ENCODE assay signal across 18 cellular contexts in genomic region chr17:58387834-58388233, GRCh38. TPM values are rescaled to one million over a fixed set of nuclear protein-coding genes. Genes with fewer than 3 reads are reported as not detected.
DNase-seq lines count a peak whose midpoint lies in the region; ATAC-seq, FAIRE-seq and TF ChIP-seq lines count a peak whose summit lies in the region.
"Had no signal": no experiment of that assay in that cellular context is flagged by ENCODE, and none has a peak within 500 bp of the region (broad histone marks: within the 10 kb centered on the region; RNA-seq: fewer than 3 reads in every experiment).

No MANE protein-coding gene starts in this region.

- H3K79me2 ChIP-seq in HepG2 (ENCODE audit: insufficient read depth, low read length), result peaks cover 95% of the 10 kb centered on the region

- intact Hi-C loops in HepG2 (cut with micrococcal nuclease; ENCODE audit: unreplicated experiment), result no loop called here
- intact Hi-C loops in right lobe of liver (cut with DNase I), result no loop called here
- intact Hi-C loops in breast epithelium (cut with DNase I; ENCODE audit: low total_unique reads), result no loop called here

- H3K27ac Mint-ChIP-seq in effector memory CD8-positive, alpha-beta T cell, result peak overlapping the region in 1 of 2 donors; percentile 30
- H3K27ac Mint-ChIP-seq in type B pancreatic cell (peak overlapping the region; percentile 19), endothelial cell (ENCODE audit: unreplicated experiment) (no peak overlapping the region)
- H3K27ac Mint-ChIP-seq: activated B cell treated with CpG ODN at 0.5 μM for 24 hours had no signal

- TF ChIP-seq CTCF in HepG2 (CRISPR knock-in tag; IDR thresholded peaks at IDR 0.05) (no peak), right lobe of liver (IDR thresholded peaks at IDR 0.05) (no peak), type B pancreatic cell (conservative IDR thresholded peaks at IDR 0.05) (no peak), GM10266 (IDR thresholded peaks at IDR 0.05; ENCODE audit: control insufficient read depth, insufficient read depth, low read depth, missing control alignments) (no peak), endothelial cell (IDR thresholded peaks at IDR 0.05; ENCODE audit: unreplicated experiment) (no peak), breast epithelium (IDR thresholded peaks at IDR 0.05) (no peak)

- BruUV-seq in HepG2 (replicated peaks; lab: Mats Ljungman, UMichigan), result no TSS peak

- peaks cover 0 to 14% of the 10 kb centered on the region in 2 donors for H3K4me1 Mint-ChIP-seq in effector memory CD8-positive, alpha-beta T cell (ENCODE audit: low read depth in 2 of 2)
- peaks cover 59% of the 10 kb centered on the region for H3K4me1 Mint-ChIP-seq in type B pancreatic cell (ENCODE audit: unreplicated experiment)
- peaks cover 14% of the 10 kb centered on the region for H3K4me1 Mint-ChIP-seq in endothelial cell (ENCODE audit: unreplicated experiment)

- no peaks in the 10 kb centered on the region for H3K27me3 Mint-ChIP-seq in effector memory CD8-positive, alpha-beta T cell
- no peaks in the 10 kb centered on the region for H3K27me3 Mint-ChIP-seq in type B pancreatic cell
- peaks cover 5% of the 10 kb centered on the region for H3K27me3 Mint-ChIP-seq in endothelial cell (ENCODE audit: unreplicated experiment)
- H3K27me3 Mint-ChIP-seq: activated B cell treated with CpG ODN at 0.5 μM for 24 hours had no signal

- POLR2A ChIA-PET in HepG2 (lab: Yijun Ruan, JAX), result interaction anchor here (2.2 to 6.3 kb wide), 3 partner anchors 7 to 35 kb away, joined by 6 to 103 read pairs (median 58); partner anchors contain the start of gene SUPT4H1

- no peak overlapping the region for H3K4me3 Mint-ChIP-seq in effector memory CD8-positive, alpha-beta T cell
- H3K4me3 Mint-ChIP-seq in type B pancreatic cell, result no peak overlapping the region
- H3K4me3 Mint-ChIP-seq in endothelial cell (ENCODE audit: unreplicated experiment), result no peak overlapping the region
- H3K4me3 Mint-ChIP-seq: activated B cell treated with CpG ODN at 0.5 μM for 24 hours had no signal

- H3K9ac ChIP-seq in HepG2 (ENCODE audit: insufficient read depth, low read depth, low read length), result no peak overlapping the region

- no peak for FAIRE-seq in HepG2 (lab: Jason Lieb, UNC)

- H3K36me3 ChIP-seq in HepG2 (replicated peaks in 1 of 2; ENCODE audit: control insufficient read depth in 1 of 2, insufficient read depth in 2 of 2, low read length in 2 of 2), result peaks cover 4 to 29% of the 10 kb centered on the region in 2 experiments; a peak in 4 of 5 replicates
- H3K36me3 ChIP-seq in right lobe of liver, result no peaks in the 10 kb centered on the region
- H3K36me3 ChIP-seq in breast epithelium, result no peaks in the 10 kb centered on the region
- H3K36me3 ChIP-seq: BE2C had no signal

- no peak for DNase-seq in HepG2 (ENCODE audit: low spot score)
- DNase-seq in right lobe of liver, result no peak
- DNase-seq in LoVo (ENCODE audit: low spot score), result peak; percentile 91
- DNase-seq in effector memory CD8-positive, alpha-beta T cell, result peak in 2 of 3 experiments; percentile 11 to 17
- DNase-seq in type B pancreatic cell (ENCODE audit: extremely low spot score, unreplicated experiment), result no peak
- no peak for DNase-seq in GM10266 (ENCODE audit: extremely low spot score)
- DNase-seq in endothelial cell (ENCODE audit: low spot score), result no peak
- no peak for DNase-seq in breast epithelium (ENCODE audit: low spot score in 2 of 2)
- DNase-seq: activated B cell treated with CpG ODN at 0.5 μM for 24 hours, amygdala, BE2C, DMS53, foreskin fibroblast, NCI-H2081 treated with DMSO at 0.1 percent for 48 hours, NCI-H82, RPMI8226, T-helper 1 cell had no signal

- no peaks in the 10 kb centered on the region for H4K20me1 ChIP-seq in HepG2 (ENCODE audit: insufficient read depth, low read length)

- H3K4me3 ChIP-seq in HepG2 (replicated peaks in 1 of 3; ENCODE audit: insufficient read depth in 1 of 3, low read depth in 2 of 3, low read length in 3 of 3) (no peak overlapping the region; a peak in 1 of 6 replicates), right lobe of liver (no peak overlapping the region), breast epithelium (no peak overlapping the region)

- H3K4me1 ChIP-seq in HepG2 (ENCODE audit: insufficient read depth, low read length) (peaks cover 97% of the 10 kb centered on the region), right lobe of liver (peaks cover 0 to 77% (median 23%) of the 10 kb centered on the region in 4 donors), breast epithelium (no peaks in the 10 kb centered on the region)

- TF ChIP-seq RAD21 in HepG2 (CRISPR knock-in tag; IDR thresholded peaks at IDR 0.05), result no peak; the same call in 1 of the 2 replicates

- no peaks in the 10 kb centered on the region for H3K9me3 Mint-ChIP-seq in effector memory CD8-positive, alpha-beta T cell
- no peaks in the 10 kb centered on the region for H3K9me3 Mint-ChIP-seq in type B pancreatic cell
- no peaks in the 10 kb centered on the region for H3K9me3 Mint-ChIP-seq in endothelial cell (ENCODE audit: unreplicated experiment)
- H3K9me3 Mint-ChIP-seq: activated B cell treated with CpG ODN at 0.5 μM for 24 hours had no signal

- no peak for TF ChIP-seq POLR2A in HepG2 (IDR thresholded peaks at IDR 0.05; ENCODE audit: insufficient read depth in 1 of 2, low read depth in 2 of 2, low read length in 2 of 2)
- TF ChIP-seq POLR2A in right lobe of liver (IDR thresholded peaks at IDR 0.05), result no peak
- no peak for TF ChIP-seq POLR2A in breast epithelium (IDR thresholded peaks at IDR 0.05)

- H3K27ac ChIP-seq in HepG2 (ENCODE audit: extremely low read length, insufficient read depth, low read length), result peak overlapping the region; percentile 93
- H3K27ac ChIP-seq in right lobe of liver, result no peak overlapping the region
- peak overlapping the region in 1 of 2 donors; percentile 1 for H3K27ac ChIP-seq in breast epithelium

- no peak for ATAC-seq in HepG2
- no peak for ATAC-seq in right lobe of liver
- ATAC-seq in effector memory CD8-positive, alpha-beta T cell (replicated peaks), result peak; percentile 98

- CTCF ChIA-PET in HepG2 (lab: Yijun Ruan, JAX; ENCODE audit: low intra/inter-chr PET ratio, low total read pairs), result no interaction called here

- TF ChIP-seq EP300 in HepG2 (IDR thresholded peaks at IDR 0.05; ENCODE audit: low read depth in 2 of 2, low read length in 2 of 2) (peak in 1 of 2 experiments; percentile 51; a peak in 2 of 4 replicates), HepG2 (CRISPR knock-in tag; IDR thresholded peaks at IDR 0.05; ENCODE audit: borderline replicate concordance) (no peak; the same call in 1 of the 2 replicates)

- H3K9me3 ChIP-seq in HepG2 (ENCODE audit: low read length) (no peaks in the 10 kb centered on the region), right lobe of liver (no peaks in the 10 kb centered on the region), breast epithelium (no peaks in the 10 kb centered on the region)
- H3K9me3 ChIP-seq: BE2C had no signal

- 72% methylated on average over 1 of the region's 1 CpG for WGBS in HepG2 (ENCODE audit: low lambda C conversion rate)
- 100% methylated on average over 1 of the region's 1 CpG for WGBS in right lobe of liver (ENCODE audit: insufficient coverage, low coverage, low lambda C conversion rate, missing lambda C conversion rate)

- H3K27me3 ChIP-seq in HepG2 (ENCODE audit: control insufficient read depth in 1 of 2, insufficient read depth in 2 of 2, low read length in 2 of 2), result no peaks in the 10 kb centered on the region
- H3K27me3 ChIP-seq in right lobe of liver, result no peaks in the 10 kb centered on the region
- no peaks in the 10 kb centered on the region for H3K27me3 ChIP-seq in breast epithelium

- no peaks in the 10 kb centered on the region for H3K36me3 Mint-ChIP-seq in effector memory CD8-positive, alpha-beta T cell (ENCODE audit: insufficient read depth)
- H3K36me3 Mint-ChIP-seq in type B pancreatic cell, result no peaks in the 10 kb centered on the region
- no peaks in the 10 kb centered on the region for H3K36me3 Mint-ChIP-seq in endothelial cell (ENCODE audit: low read depth, unreplicated experiment)

- no peak overlapping the region for H3K4me2 ChIP-seq in HepG2 (ENCODE audit: low read depth, low read length)

- in situ Hi-C loops in HepG2 (cut with HindIII; ENCODE audit: extremely low pct_ligation_motif_present, low pct_unique_long_range_greater_than_20kb), result no loop called here

- no peak overlapping the region for H2AFZ ChIP-seq in HepG2 (ENCODE audit: low read length)

RNA-seq across cellular contexts. Expression of gene RNF43, which starts 29.5 kb away (rescaled TPM):
- total RNA-seq in HepG2 (2016; rRNA removed; fragmentation: Illumina TruSeq; extraction: Trizol), result 51.4 and 53.4 TPM in 2 replicates
- total RNA-seq in HepG2 (2016; cell fraction: cytosol; rRNA removed; fragmentation: Illumina TruSeq; extraction: Trizol; ENCODE audit: low read depth), result 10.8 and 11.5 TPM in 2 replicates
- total RNA-seq in HepG2 (2016; cell fraction: insoluble cytoplasmic fraction; rRNA removed; fragmentation: Illumina TruSeq; extraction: Trizol), result 41.4 and 52.0 TPM in 2 replicates
- total RNA-seq in HepG2 (2016; cell fraction: membrane; rRNA removed; fragmentation: Illumina TruSeq; extraction: Trizol), result 25.5 and 28.6 TPM in 2 replicates
- total RNA-seq in HepG2 (2016; cell fraction: nucleus; rRNA removed; fragmentation: Illumina TruSeq; extraction: Trizol), result 113 and 134 TPM in 2 replicates
- 29.3 and 31.0 TPM in 2 replicates for polyA plus RNA-seq in HepG2 (2011; rRNA removed)
- 18.3 and 25.7 TPM in 2 replicates for polyA plus RNA-seq in HepG2 (2011; cell fraction: cytosol; rRNA removed)
- 81.6 and 101 TPM in 2 replicates for polyA plus RNA-seq in HepG2 (2011; cell fraction: nucleus; rRNA removed)
- polyA plus RNA-seq in HepG2 (2012), result 35.6 and 44.8 TPM in 2 replicates
- 2.5 and 3.4 TPM in 2 replicates for polyA plus RNA-seq in HepG2 (2016; cell fraction: cytosol; fragmentation: Illumina TruSeq; extraction: Trizol; ENCODE audit: low read depth)
- 29.8 and 38.5 TPM in 2 replicates for polyA plus RNA-seq in HepG2 (2016; cell fraction: insoluble cytoplasmic fraction; fragmentation: Illumina TruSeq; extraction: Trizol; ENCODE audit: low read depth)
- 10.3 and 11.3 TPM in 2 replicates for polyA plus RNA-seq in HepG2 (2016; cell fraction: membrane; fragmentation: Illumina TruSeq; extraction: Trizol; ENCODE audit: low read depth)
- 110 and 118 TPM in 2 replicates for polyA plus RNA-seq in HepG2 (2016; cell fraction: nucleus; fragmentation: Illumina TruSeq; extraction: Trizol; ENCODE audit: insufficient read depth, low read depth)
- 0.12 and 47.2 TPM in 2 replicates for polyA minus RNA-seq in HepG2 (2011; rRNA and poly(A)+ RNA removed; ENCODE audit: low replicate concordance)
- polyA minus RNA-seq in HepG2 (2011; cell fraction: cytosol; rRNA and poly(A)+ RNA removed), result 17.4 and 23.6 TPM in 2 replicates
- 134 and 180 TPM in 2 replicates for polyA minus RNA-seq in HepG2 (2011; cell fraction: nucleus; rRNA and poly(A)+ RNA removed)
- 10 to 100 TPM in 2 of 6 experiments, 1 to 10 TPM in 4; 1.7 to 11.5 (median 6.0) TPM for total RNA-seq in right lobe of liver
- 14.0 and 21.8 TPM in 2 replicates for total RNA-seq in type B pancreatic cell (ENCODE audit: low replicate concordance)
- total RNA-seq in endothelial cell (ENCODE audit: unreplicated experiment), result 0.56 TPM
- 10 to 100 TPM in 1 of 3 donors, 1 to 10 TPM in 1, not detected in 1; 8.5 to 19.0 TPM for total RNA-seq in breast epithelium
- total RNA-seq: posterior vena cava had no signal

RNA-seq across cellular contexts. Expression of gene SUPT4H1, which starts 35.8 kb away (rescaled TPM):
- total RNA-seq in HepG2 (2016; rRNA removed; fragmentation: Illumina TruSeq; extraction: Trizol) (155 and 252 TPM in 2 replicates), right lobe of liver (10 to 100 TPM; 24.8 to 50.9 (median 37.0) TPM), type B pancreatic cell (ENCODE audit: low replicate concordance) (75.7 and 82.9 TPM in 2 replicates), endothelial cell (ENCODE audit: unreplicated experiment) (150 TPM), breast epithelium (10 to 100 TPM; 46.4 to 61.6 (median 48.2) TPM)
- 72.2 and 76.4 TPM in 2 replicates for total RNA-seq in HepG2 (2016; cell fraction: cytosol; rRNA removed; fragmentation: Illumina TruSeq; extraction: Trizol; ENCODE audit: low read depth)
- 169 and 290 TPM in 2 replicates for total RNA-seq in HepG2 (2016; cell fraction: insoluble cytoplasmic fraction; rRNA removed; fragmentation: Illumina TruSeq; extraction: Trizol)
- 130 and 134 TPM in 2 replicates for total RNA-seq in HepG2 (2016; cell fraction: membrane; rRNA removed; fragmentation: Illumina TruSeq; extraction: Trizol)
- total RNA-seq in HepG2 (2016; cell fraction: nucleus; rRNA removed; fragmentation: Illumina TruSeq; extraction: Trizol), result 74.4 and 75.7 TPM in 2 replicates
- polyA plus RNA-seq in HepG2 (2011; rRNA removed), result 231 and 244 TPM in 2 replicates
- polyA plus RNA-seq in HepG2 (2011; cell fraction: cytosol; rRNA removed), result 148 and 229 TPM in 2 replicates
- 65.5 and 71.0 TPM in 2 replicates for polyA plus RNA-seq in HepG2 (2011; cell fraction: nucleus; rRNA removed)
- 227 and 249 TPM in 2 replicates for polyA plus RNA-seq in HepG2 (2012)
- polyA plus RNA-seq in HepG2 (2016; cell fraction: cytosol; fragmentation: Illumina TruSeq; extraction: Trizol; ENCODE audit: low read depth), result 105 and 107 TPM in 2 replicates
- polyA plus RNA-seq in HepG2 (2016; cell fraction: insoluble cytoplasmic fraction; fragmentation: Illumina TruSeq; extraction: Trizol; ENCODE audit: low read depth), result 309 and 341 TPM in 2 replicates
- polyA plus RNA-seq in HepG2 (2016; cell fraction: membrane; fragmentation: Illumina TruSeq; extraction: Trizol; ENCODE audit: low read depth), result 144 and 156 TPM in 2 replicates
- polyA plus RNA-seq in HepG2 (2016; cell fraction: nucleus; fragmentation: Illumina TruSeq; extraction: Trizol; ENCODE audit: insufficient read depth, low read depth), result 164 and 191 TPM in 2 replicates
- polyA minus RNA-seq in HepG2 (2011; rRNA and poly(A)+ RNA removed; ENCODE audit: low replicate concordance), result 68.7 and 109 TPM in 2 replicates
- 45.1 and 56.8 TPM in 2 replicates for polyA minus RNA-seq in HepG2 (2011; cell fraction: cytosol; rRNA and poly(A)+ RNA removed)
- polyA minus RNA-seq in HepG2 (2011; cell fraction: nucleus; rRNA and poly(A)+ RNA removed), result 51.9 and 61.5 TPM in 2 replicates

RNA-seq across cellular contexts. Expression of gene TSPOAP1, which starts 59.2 kb away (rescaled TPM):
- total RNA-seq in HepG2 (2016; rRNA removed; fragmentation: Illumina TruSeq; extraction: Trizol), result not detected in 2 replicates
- total RNA-seq in HepG2 (2016; cell fraction: cytosol; rRNA removed; fragmentation: Illumina TruSeq; extraction: Trizol; ENCODE audit: low read depth), result not detected in 2 replicates
- not detected in 2 replicates for total RNA-seq in HepG2 (2016; cell fraction: insoluble cytoplasmic fraction; rRNA removed; fragmentation: Illumina TruSeq; extraction: Trizol)
- total RNA-seq in HepG2 (2016; cell fraction: membrane; rRNA removed; fragmentation: Illumina TruSeq; extraction: Trizol), result not detected in 2 replicates
- not detected in 2 replicates for total RNA-seq in HepG2 (2016; cell fraction: nucleus; rRNA removed; fragmentation: Illumina TruSeq; extraction: Trizol)
- polyA plus RNA-seq in HepG2 (2011; rRNA removed), result 0.25 TPM in 1 of 2 replicates, not detected in the other
- polyA plus RNA-seq in HepG2 (2011; cell fraction: cytosol; rRNA removed), result 0.03 TPM in 1 of 2 replicates, not detected in the other
- polyA plus RNA-seq in HepG2 (2011; cell fraction: nucleus; rRNA removed), result 0.09 and 0.50 TPM in 2 replicates
- 0.03 TPM in 1 of 2 replicates, not detected in the other for polyA plus RNA-seq in HepG2 (2012)
- not detected in 2 replicates for polyA plus RNA-seq in HepG2 (2016; cell fraction: cytosol; fragmentation: Illumina TruSeq; extraction: Trizol; ENCODE audit: low read depth)
- not detected in 2 replicates for polyA plus RNA-seq in HepG2 (2016; cell fraction: insoluble cytoplasmic fraction; fragmentation: Illumina TruSeq; extraction: Trizol; ENCODE audit: low read depth)
- not detected in 2 replicates for polyA plus RNA-seq in HepG2 (2016; cell fraction: membrane; fragmentation: Illumina TruSeq; extraction: Trizol; ENCODE audit: low read depth)
- not detected in 2 replicates for polyA plus RNA-seq in HepG2 (2016; cell fraction: nucleus; fragmentation: Illumina TruSeq; extraction: Trizol; ENCODE audit: insufficient read depth, low read depth)
- polyA minus RNA-seq in HepG2 (2011; rRNA and poly(A)+ RNA removed; ENCODE audit: low replicate concordance), result 0.26 TPM in 1 of 2 replicates, not detected in the other
- not detected in 2 replicates for polyA minus RNA-seq in HepG2 (2011; cell fraction: cytosol; rRNA and poly(A)+ RNA removed)
- polyA minus RNA-seq in HepG2 (2011; cell fraction: nucleus; rRNA and poly(A)+ RNA removed), result under 0.01 TPM in 1 of 2 replicates, not detected in the other
- total RNA-seq in right lobe of liver, result 1 to 10 TPM in 5 of 6 experiments, under 1 TPM in 1; 0.87 to 8.3 (median 3.8) TPM
- 9.7 and 18.4 TPM in 2 replicates for total RNA-seq in type B pancreatic cell (ENCODE audit: low replicate concordance)
- total RNA-seq in endothelial cell (ENCODE audit: unreplicated experiment), result 1.3 TPM
- total RNA-seq in breast epithelium, result 10 to 100 TPM in 2 of 3 donors, 1 to 10 TPM in 1; 2.6 to 42.1 (median 26.9) TPM

Comparison
In these comparisons a context has a peak if more than half of its experiments do, and no peak if none do; other contexts are left out.
1. DNase-seq: peak in LoVo (single experiment) and effector memory CD8-positive, alpha-beta T cell (2 of 3); none in HepG2 (single experiment), right lobe of liver (0 of 3), type B pancreatic cell (single experiment), GM10266 (single experiment), endothelial cell (single experiment) and breast epithelium (0 of 2).